Comparison of ENCODE assay signal across 1 cellular context in genomic region chr2:222613715-222614331, GRCh38.
TF ChIP-seq lines count a peak whose summit lies in the region.

No MANE protein-coding gene starts in this region.

TF ChIP-seq in GM12878, 131 proteins besides CTCF, POLR2A, EP300 and RAD21:
- no peak for TF ChIP-seq ZNF217 (IDR thresholded peaks at IDR 0.05)
- TF ChIP-seq BHLHE40 (IDR thresholded peaks at IDR 0.05; ENCODE audit: borderline replicate concordance in 1 of 2, low read depth in 2 of 2, low read length in 1 of 2) = no peak
- TF ChIP-seq SMC3 (IDR thresholded peaks at IDR 0.05; ENCODE audit: borderline replicate concordance, low read length) = peak; percentile 60; the same call in 1 of the 2 replicates
